ENCODE assay signal across 22 cellular contexts in genomic region chrX:78800114-78800513, GRCh38. TPM values are rescaled to one million over a fixed set of nuclear protein-coding genes. Genes with fewer than 3 reads are reported as not detected.
DNase-seq lines count a peak whose midpoint lies in the region; ATAC-seq and TF ChIP-seq lines count a peak whose summit lies in the region.
"Had no signal": no experiment of that assay in that cellular context is flagged by ENCODE, and none has a peak within 500 bp of the region (broad histone marks: within the 10 kb centered on the region; RNA-seq: fewer than 3 reads in every experiment).

No MANE protein-coding gene starts in this region.

- H3K9me3 ChIP-seq in MM.1S (replicated peaks; ENCODE audit: insufficient read depth, low read length), result no peaks in the 10 kb centered on the region
- H3K9me3 ChIP-seq in right lobe of liver, result no peaks in the 10 kb centered on the region
- H3K9me3 ChIP-seq: Caco-2 had no signal

- peak overlapping the region; percentile 46 for H3K27ac Mint-ChIP-seq in activated naive CD4-positive, alpha-beta T cell treated with anti-CD3 and anti-CD28 coated beads, Interleukin-2, amount 50 U/mL, for 24 hours
- peak overlapping the region; percentile 41 for H3K27ac Mint-ChIP-seq in memory B cell
- H3K27ac Mint-ChIP-seq: B cell; CD8-positive, alpha-beta T cell; H9 had no signal

- no peak for TF ChIP-seq POLR2A in right lobe of liver (IDR thresholded peaks at IDR 0.05)

- H3K4me3 ChIP-seq in Jurkat, Clone E6-1 (ENCODE audit: low read length), result no peak overlapping the region
- H3K4me3 ChIP-seq in MM.1S (ENCODE audit: low read length) (no peak overlapping the region), right lobe of liver (no peak overlapping the region)
- H3K4me3 ChIP-seq: BLaER1, GM23248 had no signal

- no peak overlapping the region for H3K4me2 ChIP-seq in MM.1S (ENCODE audit: low read depth, low read length)
- H3K4me2 ChIP-seq: BLaER1 had no signal

- H3K27me3 ChIP-seq in MM.1S (replicated peaks; ENCODE audit: insufficient read depth, low read length) (no peaks in the 10 kb centered on the region), right lobe of liver (no peaks in the 10 kb centered on the region)

- no peak for TF ChIP-seq CTCF in MM.1S (IDR thresholded peaks at IDR 0.05; ENCODE audit: low read length)
- TF ChIP-seq CTCF in right lobe of liver (IDR thresholded peaks at IDR 0.05), result no peak

- intact Hi-C loops in right lobe of liver (cut with DNase I), result no loop called here

- H4K20me1 ChIP-seq in MM.1S (ENCODE audit: insufficient read depth, low read length), result no peaks in the 10 kb centered on the region
- H4K20me1 ChIP-seq: BLaER1 had no signal

- H3K36me3 ChIP-seq in MM.1S (replicated peaks; ENCODE audit: insufficient read depth, low read length), result no peaks in the 10 kb centered on the region
- no peaks in the 10 kb centered on the region for H3K36me3 ChIP-seq in right lobe of liver
- H3K36me3 ChIP-seq: BLaER1 had no signal

- 17% methylated on average over 2 of the region's 2 CpGs for WGBS in right lobe of liver (ENCODE audit: insufficient coverage, low coverage, low lambda C conversion rate, missing lambda C conversion rate)

- no peaks in the 10 kb centered on the region for H3K79me2 ChIP-seq in MM.1S (ENCODE audit: low read length)

- no peaks in the 10 kb centered on the region for H3K9me3 Mint-ChIP-seq in activated naive CD4-positive, alpha-beta T cell treated with anti-CD3 and anti-CD28 coated beads, Interleukin-2, amount 50 U/mL, for 24 hours
- no peaks in the 10 kb centered on the region for H3K9me3 Mint-ChIP-seq in memory B cell
- H3K9me3 Mint-ChIP-seq: CD8-positive, alpha-beta T cell had no signal

- H3K4me3 Mint-ChIP-seq in activated naive CD4-positive, alpha-beta T cell treated with anti-CD3 and anti-CD28 coated beads, Interleukin-2, amount 50 U/mL, for 24 hours, result no peak overlapping the region
- H3K4me3 Mint-ChIP-seq in memory B cell, result no peak overlapping the region
- H3K4me3 Mint-ChIP-seq: B cell; CD4-positive, CD25-positive, alpha-beta regulatory T cell; CD8-positive, alpha-beta T cell; H9 had no signal

- no peak overlapping the region for H2AFZ ChIP-seq in MM.1S (ENCODE audit: low read length)
- H2AFZ ChIP-seq: GM23248 had no signal

- H3K4me1 Mint-ChIP-seq in activated naive CD4-positive, alpha-beta T cell treated with anti-CD3 and anti-CD28 coated beads, Interleukin-2, amount 50 U/mL, for 24 hours, result peaks cover 18% of the 10 kb centered on the region
- H3K4me1 Mint-ChIP-seq in memory B cell, result peaks cover 3% of the 10 kb centered on the region
- H3K4me1 Mint-ChIP-seq: H9 had no signal

- H3K9ac ChIP-seq in MM.1S (ENCODE audit: low read length), result no peak overlapping the region
- H3K9ac ChIP-seq: BLaER1, GM23248 had no signal

- no peaks in the 10 kb centered on the region for H3K4me1 ChIP-seq in MM.1S (ENCODE audit: low read length)
- H3K4me1 ChIP-seq in right lobe of liver, result no peaks in the 10 kb centered on the region
- H3K4me1 ChIP-seq: BLaER1, Caco-2 had no signal

- DNase-seq in activated naive CD4-positive, alpha-beta T cell treated with anti-CD3 and anti-CD28 coated beads, Interleukin-2, amount 50 U/mL, for 16 hours, result no peak
- DNase-seq in Jurkat, Clone E6-1 (ENCODE audit: low read depth, low spot score), result peak; percentile 3
- no peak for DNase-seq in MM.1S
- DNase-seq in memory B cell (ENCODE audit: low spot score in 2 of 2), result no peak
- no peak for DNase-seq in pons (ENCODE audit: low spot score)
- no peak for DNase-seq in right lobe of liver
- DNase-seq in GM03348 (ENCODE audit: low spot score), result no peak
- DNase-seq: Caco-2; CD4-positive, CD25-positive, alpha-beta regulatory T cell; CD8-positive, alpha-beta T cell; DMS153; EL; GDM1; GM23248; H9 had no signal

- H3K27me3 Mint-ChIP-seq in activated naive CD4-positive, alpha-beta T cell treated with anti-CD3 and anti-CD28 coated beads, Interleukin-2, amount 50 U/mL, for 24 hours, result no peaks in the 10 kb centered on the region
- no peaks in the 10 kb centered on the region for H3K27me3 Mint-ChIP-seq in memory B cell
- H3K27me3 Mint-ChIP-seq: B cell; CD4-positive, CD25-positive, alpha-beta regulatory T cell had no signal

- peaks cover 3% of the 10 kb centered on the region for H3K36me3 Mint-ChIP-seq in activated naive CD4-positive, alpha-beta T cell treated with anti-CD3 and anti-CD28 coated beads, Interleukin-2, amount 50 U/mL, for 24 hours
- no peaks in the 10 kb centered on the region for H3K36me3 Mint-ChIP-seq in memory B cell
- H3K36me3 Mint-ChIP-seq: CD4-positive, CD25-positive, alpha-beta regulatory T cell; CD8-positive, alpha-beta T cell had no signal

- no peaks in the 10 kb centered on the region for H3F3A ChIP-seq in MM.1S (ENCODE audit: insufficient read depth, low read length)

- ATAC-seq in memory B cell (ENCODE audit: low read depth), result no peak
- no peak for ATAC-seq in right lobe of liver
- ATAC-seq: CD8-positive, alpha-beta T cell; HCT116 had no signal

- 0 out of 2 replicates have a peak overlapping the region, but pooled peaks have one; percentile 1 for H3K27ac ChIP-seq in MM.1S (ENCODE audit: low read length)
- H3K27ac ChIP-seq in right lobe of liver, result no peak overlapping the region
- H3K27ac ChIP-seq: 22Rv1, BLaER1, C4-2B, GM23248 had no signal

- H3K9me2 ChIP-seq in MM.1S (replicated peaks; ENCODE audit: insufficient read depth, low read length), result no peaks in the 10 kb centered on the region

RNA-seq across cellular contexts. Expression of gene LPAR4, which starts 52.6 kb away (rescaled TPM):
- polyA plus RNA-seq in Jurkat, Clone E6-1 (2012; ENCODE audit: insufficient read depth, insufficient read length), result 0.93 TPM
- not detected for total RNA-seq in right lobe of liver
- total RNA-seq: B cell; Caco-2; CD4-positive, CD25-positive, alpha-beta regulatory T cell; CD8-positive, alpha-beta T cell; GM23248 had no signal
- polyA plus RNA-seq: AG04450; CD4-positive, CD25-positive, alpha-beta regulatory T cell; GM23248 had no signal
